1 cellular context compared by ENCODE assay signal in genomic region chr3:125280966-125281365, GRCh38.
TF ChIP-seq lines count a peak whose summit lies in the region.

No MANE protein-coding gene starts in this region.

TF ChIP-seq in WTC11, 78 proteins besides CTCF, POLR2A, EP300 and RAD21 (continued from another document):
- TF ChIP-seq, protein P1, sequence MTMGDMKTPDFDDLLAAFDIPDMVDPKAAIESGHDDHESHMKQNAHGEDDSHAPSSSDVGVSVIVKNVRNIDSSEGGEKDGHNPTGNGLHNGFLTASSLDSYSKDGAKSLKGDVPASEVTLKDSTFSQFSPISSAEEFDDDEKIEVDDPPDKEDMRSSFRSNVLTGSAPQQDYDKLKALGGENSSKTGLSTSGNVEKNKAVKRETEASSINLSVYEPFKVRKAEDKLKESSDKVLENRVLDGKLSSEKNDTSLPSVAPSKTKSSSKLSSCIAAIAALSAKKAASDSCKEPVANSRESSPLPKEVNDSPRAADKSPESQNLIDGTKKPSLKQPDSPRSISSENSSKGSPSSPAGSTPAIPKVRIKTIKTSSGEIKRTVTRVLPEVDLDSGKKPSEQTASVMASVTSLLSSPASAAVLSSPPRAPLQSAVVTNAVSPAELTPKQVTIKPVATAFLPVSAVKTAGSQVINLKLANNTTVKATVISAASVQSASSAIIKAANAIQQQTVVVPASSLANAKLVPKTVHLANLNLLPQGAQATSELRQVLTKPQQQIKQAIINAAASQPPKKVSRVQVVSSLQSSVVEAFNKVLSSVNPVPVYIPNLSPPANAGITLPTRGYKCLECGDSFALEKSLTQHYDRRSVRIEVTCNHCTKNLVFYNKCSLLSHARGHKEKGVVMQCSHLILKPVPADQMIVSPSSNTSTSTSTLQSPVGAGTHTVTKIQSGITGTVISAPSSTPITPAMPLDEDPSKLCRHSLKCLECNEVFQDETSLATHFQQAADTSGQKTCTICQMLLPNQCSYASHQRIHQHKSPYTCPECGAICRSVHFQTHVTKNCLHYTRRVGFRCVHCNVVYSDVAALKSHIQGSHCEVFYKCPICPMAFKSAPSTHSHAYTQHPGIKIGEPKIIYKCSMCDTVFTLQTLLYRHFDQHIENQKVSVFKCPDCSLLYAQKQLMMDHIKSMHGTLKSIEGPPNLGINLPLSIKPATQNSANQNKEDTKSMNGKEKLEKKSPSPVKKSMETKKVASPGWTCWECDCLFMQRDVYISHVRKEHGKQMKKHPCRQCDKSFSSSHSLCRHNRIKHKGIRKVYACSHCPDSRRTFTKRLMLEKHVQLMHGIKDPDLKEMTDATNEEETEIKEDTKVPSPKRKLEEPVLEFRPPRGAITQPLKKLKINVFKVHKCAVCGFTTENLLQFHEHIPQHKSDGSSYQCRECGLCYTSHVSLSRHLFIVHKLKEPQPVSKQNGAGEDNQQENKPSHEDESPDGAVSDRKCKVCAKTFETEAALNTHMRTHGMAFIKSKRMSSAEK (CRISPR knock-in tag; IDR thresholded peaks at IDR 0.05; ENCODE audit: borderline replicate concordance) = no peak
- TF ChIP-seq NFATC4 (CRISPR knock-in tag; IDR thresholded peaks at IDR 0.05) = no peak
- no peak for TF ChIP-seq RELA (CRISPR knock-in tag; IDR thresholded peaks at IDR 0.05; ENCODE audit: borderline replicate concordance)
- TF ChIP-seq CREM (CRISPR knock-in tag; IDR thresholded peaks at IDR 0.05) = no peak
- no peak for TF ChIP-seq ZNF396 (CRISPR knock-in tag; IDR thresholded peaks at IDR 0.05; ENCODE audit: borderline replicate concordance)
TF ChIP-seq in WTC11: peak in this region for 0.
